9 cellular contexts compared by ENCODE assay signal in genomic region chr11:117822031-117822521, GRCh38. TPM values are rescaled to one million over a fixed set of nuclear protein-coding genes. Genes with fewer than 3 reads are reported as not detected.
A peak's percentile ranks its signal among the peaks of the same experiment; 100 is the strongest.
DNase-seq lines count a peak whose midpoint lies in the region; ATAC-seq and TF ChIP-seq lines count a peak whose summit lies in the region.
"Had no signal": no experiment of that assay in that cellular context is flagged by ENCODE, and none has a peak within 500 bp of the region (broad histone marks: within the 10 kb centered on the region; RNA-seq: fewer than 3 reads in every experiment).

No MANE protein-coding gene starts in this region.

- no peak overlapping the region for H3K4me3 ChIP-seq in colonic mucosa
- H3K4me3 ChIP-seq in naive thymus-derived CD4-positive, alpha-beta T cell (ENCODE audit: low read length) = peak overlapping the region; percentile 9
- no peak overlapping the region for H3K4me3 ChIP-seq in tibial artery

- peak overlapping the region in 6 of 10 donors; percentile 23 to 64 (median 48) for H3K4me3 Mint-ChIP-seq in naive thymus-derived CD4-positive, alpha-beta T cell

- peak; percentile 57 for ATAC-seq in naive thymus-derived CD4-positive, alpha-beta T cell

- intact Hi-C loops in colonic mucosa (cut with DNase I) (loop anchor here (5.0 kb wide), 2 partner anchors 125 to 230 kb away; no protein-coding TSS in a partner anchor), tibial artery (cut with DNase I; ENCODE audit: low total_unique reads) (loop anchor here (5.0 kb wide), 1 partner anchor 395 kb away; no protein-coding TSS in a partner anchor)
- intact Hi-C loops in naive thymus-derived CD4-positive, alpha-beta T cell (cut with micrococcal nuclease) = loop anchor here (1.0 to 5.0 kb wide), 3 partner anchors 15 to 231 kb away; no protein-coding TSS in a partner anchor

- H3K9me3 ChIP-seq in colonic mucosa (no peaks in the 10 kb centered on the region), tibial artery (no peaks in the 10 kb centered on the region)
- no peaks in the 10 kb centered on the region for H3K9me3 ChIP-seq in naive thymus-derived CD4-positive, alpha-beta T cell (ENCODE audit: control insufficient read depth in 2 of 3, low read length in 3 of 3)

- no peak for DNase-seq in AG09319 (ENCODE audit: extremely low read depth, low read depth)
- DNase-seq in GM13977 (ENCODE audit: low spot score) = no peak
- DNase-seq in T-helper 9 cell = peak; percentile 34
- DNase-seq in colonic mucosa = no peak
- DNase-seq in naive thymus-derived CD4-positive, alpha-beta T cell = peak in 8 of 9 donors; percentile 33 to 60 (median 52)
- DNase-seq in NCI-H187 (lab: John Stamatoyannopoulos, UW) = no peak
- no peak for DNase-seq in tibial artery
- no peak for DNase-seq in NCI-H2107 treated with DMSO at 0.1 percent for 48 hours (lab: John Stamatoyannopoulos, UW; ENCODE audit: unreplicated experiment)

- H3K9me3 Mint-ChIP-seq in naive thymus-derived CD4-positive, alpha-beta T cell = peaks cover 0 to 3% (median 0%) of the 10 kb centered on the region in 11 donors

- POLR2A ChIA-PET in naive thymus-derived CD4-positive, alpha-beta T cell (lab: Charles Lee) = interaction anchor here (0.6 to 1.9 kb wide), 2 partner anchors 12 to 405 kb away, joined by 4 to 5 read pairs; no protein-coding TSS in a partner anchor

- H3K4me1 ChIP-seq in colonic mucosa (peaks cover 5% of the 10 kb centered on the region), tibial artery (peaks cover 0 to 19% (median 4%) of the 10 kb centered on the region in 4 donors)
- peaks cover 30 to 48% of the 10 kb centered on the region in 2 donors for H3K4me1 ChIP-seq in naive thymus-derived CD4-positive, alpha-beta T cell (ENCODE audit: control insufficient read depth in 2 of 2, insufficient read depth in 2 of 2, low read length in 2 of 2)

- H3K27ac Mint-ChIP-seq in naive thymus-derived CD4-positive, alpha-beta T cell = peak overlapping the region in 7 of 9 donors; percentile 40 to 77 (median 59)

- H3K27me3 ChIP-seq in colonic mucosa (no peaks in the 10 kb centered on the region), tibial artery (peaks cover 0 to 22% of the 10 kb centered on the region in 2 donors)
- H3K27me3 ChIP-seq in naive thymus-derived CD4-positive, alpha-beta T cell (ENCODE audit: control insufficient read depth in 2 of 2, insufficient read depth in 2 of 2, low read length in 2 of 2) = no peaks in the 10 kb centered on the region

- no peak overlapping the region for H3K27ac ChIP-seq in colonic mucosa
- H3K27ac ChIP-seq in naive thymus-derived CD4-positive, alpha-beta T cell (ENCODE audit: low read depth, low read length) = no peak overlapping the region
- H3K27ac ChIP-seq in tibial artery = no peak overlapping the region

- TF ChIP-seq CTCF in AG09319 (IDR thresholded peaks at IDR 0.05; ENCODE audit: low read depth, low read length) (peak; percentile 31), GM13977 (IDR thresholded peaks at IDR 0.05; ENCODE audit: extremely low read depth, insufficient read depth, missing control alignments) (peak; percentile 70), colonic mucosa (IDR thresholded peaks at IDR 0.05) (peak; percentile 35), tibial artery (IDR thresholded peaks at IDR 0.05) (peak in 1 of 2 experiments; percentile 13)

- H3K9ac ChIP-seq in colonic mucosa (ENCODE audit: low read depth in 2 of 2, low read length in 2 of 2) = no peak overlapping the region

- CTCF ChIA-PET in naive thymus-derived CD4-positive, alpha-beta T cell (lab: Charles Lee) = interaction anchor here (2.0 to 10.9 kb wide), 5 partner anchors 12 to 231 kb away, joined by 4 to 189 read pairs (median 79); no protein-coding TSS in a partner anchor

- in situ Hi-C loops in GM13977 (cut with MboI; ENCODE audit: low pct_unique_long_range_greater_than_20kb, low sequenced_read_pairs, unreplicated experiment) = no loop called here

- peaks cover 39 to 60% (median 53%) of the 10 kb centered on the region in 7 donors for H3K4me1 Mint-ChIP-seq in naive thymus-derived CD4-positive, alpha-beta T cell

- H3K36me3 ChIP-seq in colonic mucosa (no peaks in the 10 kb centered on the region), tibial artery (no peaks in the 10 kb centered on the region)
- H3K36me3 ChIP-seq in naive thymus-derived CD4-positive, alpha-beta T cell (ENCODE audit: control insufficient read depth in 2 of 3, insufficient read depth in 3 of 3, low read length in 3 of 3) = no peaks in the 10 kb centered on the region

- no peaks in the 10 kb centered on the region for H3K27me3 Mint-ChIP-seq in naive thymus-derived CD4-positive, alpha-beta T cell

- peaks cover 0 to 2% (median 0%) of the 10 kb centered on the region in 5 donors for H3K36me3 Mint-ChIP-seq in naive thymus-derived CD4-positive, alpha-beta T cell

RNA-seq across cellular contexts. Expression of gene FXYD2, which starts 2.5 kb away (rescaled TPM):
- 1 to 10 TPM in 1 of 2 donors, under 1 TPM in 1; 0.98 to 1.5 TPM for total RNA-seq in colonic mucosa
- total RNA-seq in naive thymus-derived CD4-positive, alpha-beta T cell = 1 to 10 TPM; 3.1 to 6.7 (median 4.4) TPM
- polyA plus RNA-seq in naive thymus-derived CD4-positive, alpha-beta T cell = 10 to 100 TPM; 11.2 to 25.6 TPM

RNA-seq across cellular contexts. Expression of gene DSCAML1, which starts 25.1 kb away (rescaled TPM):
- 1 to 10 TPM; 1.2 to 4.3 TPM for total RNA-seq in colonic mucosa
- total RNA-seq in naive thymus-derived CD4-positive, alpha-beta T cell = 1 to 10 TPM in 1 of 5 experiments, under 1 TPM in 4; 0.17 to 1.3 (median 0.60) TPM
- not detected for polyA plus RNA-seq in naive thymus-derived CD4-positive, alpha-beta T cell
- total RNA-seq: glomerular endothelial cell had no signal

RNA-seq across cellular contexts. Expression of gene FXYD6, which starts 54.4 kb away (rescaled TPM):
- 10 to 100 TPM in 1 of 2 donors, 1 to 10 TPM in 1; 6.4 to 29.8 TPM for total RNA-seq in colonic mucosa
- total RNA-seq in naive thymus-derived CD4-positive, alpha-beta T cell = 1 to 10 TPM in 1 of 5 experiments, under 1 TPM in 2, not detected in 2; 0.10 to 5.4 (median 0.98) TPM
- not detected for polyA plus RNA-seq in naive thymus-derived CD4-positive, alpha-beta T cell

Comparison
In these comparisons a context has a peak if more than half of its experiments do, and no peak if none do; other contexts are left out.
1. DNase-seq: peak in T-helper 9 cell (single experiment) and naive thymus-derived CD4-positive, alpha-beta T cell (8 of 9); none in AG09319 (single experiment), GM13977 (single experiment), colonic mucosa (single experiment), NCI-H187 (0 of 2), tibial artery (0 of 2) and NCI-H2107 treated with DMSO at 0.1 percent for 48 hours (single experiment).